21 cellular contexts compared by ENCODE assay signal in genomic region chr5:1817261-1818043, GRCh38. TPM values are rescaled to one million over a fixed set of nuclear protein-coding genes. Genes with fewer than 3 reads are reported as not detected.
DNase-seq lines count a peak whose midpoint lies in the region; ATAC-seq, FAIRE-seq and TF ChIP-seq lines count a peak whose summit lies in the region.
"Had no signal": no experiment of that assay in that cellular context is flagged by ENCODE, and none has a peak within 500 bp of the region (broad histone marks: within the 10 kb centered on the region; RNA-seq: fewer than 3 reads in every experiment).

No MANE protein-coding gene starts in this region.

- no peak overlapping the region for H3K18ac ChIP-seq in neuronal stem cell (ENCODE audit: low read length)

- no peak for DNase-seq in cardiac muscle cell (ENCODE audit: low read depth in 1 of 2, low spot score in 1 of 2)
- no peak for DNase-seq in left ventricle myocardium superior
- no peak for DNase-seq in K562 (ENCODE audit: extremely low read depth in 1 of 4, low spot score in 3 of 4)
- no peak for DNase-seq in neuronal stem cell (ENCODE audit: low spot score)
- no peak for DNase-seq in GM13976 (ENCODE audit: low spot score)
- DNase-seq: DMS79, GM23248, HCEC 1CT, KBM-7, NCI-H1105, NCI-H1694, NCI-H2081 treated with DMSO at 0.1 percent for 48 hours, NCI-H510A treated with DMSO at 0.1 percent for 48 hours, NCI-H82, OCI-M1, SHP77 had no signal

- no peak overlapping the region for H2AK5ac ChIP-seq in neuronal stem cell (ENCODE audit: low read depth, low read length)

- peak; percentile 43; the same call in 1 of the 2 replicates for TF ChIP-seq POLR2A in K562 (conservative IDR thresholded peaks at IDR 0.05)

- H3K27ac ChIP-seq in cardiac muscle cell (peak overlapping the region; percentile 75), K562 (ENCODE audit: extremely low read depth, low read depth, low read length) (no peak overlapping the region), neuronal stem cell (replicated peaks; ENCODE audit: low read length) (no peak overlapping the region)
- H3K27ac ChIP-seq: A549; BLaER1 treated with 17β-estradiol and CSF1 and Interleukin-3, amounts not matched to agents 10 nM and 100 nM; GM23248; SK-N-MC had no signal

- no peaks in the 10 kb centered on the region for H3K9me1 ChIP-seq in K562 (ENCODE audit: control insufficient read depth, insufficient read depth, low read length)

- peaks cover 9% of the 10 kb centered on the region; the same call in 2 of the 3 replicates for H3K79me2 ChIP-seq in K562 (ENCODE audit: control insufficient read depth, insufficient read depth, low read length)

- no peak overlapping the region for H2BK5ac ChIP-seq in neuronal stem cell (ENCODE audit: low read length)

- 87% methylated on average over 12 of the region's 15 CpGs for WGBS in K562 (ENCODE audit: insufficient coverage, low coverage, missing lambda C conversion rate)
- WGBS in neuronal stem cell (ENCODE audit: extremely low coverage in 2 of 2, insufficient read length in 2 of 2, insufficient replicate concordance in 1 of 2), 2 donors, result no CpG with 5 or more reads among the region's 15 CpGs

- no peak overlapping the region for H4K91ac ChIP-seq in neuronal stem cell (ENCODE audit: low read depth, low read length, poor library complexity)

- H2BK12ac ChIP-seq in neuronal stem cell (ENCODE audit: low read length), result no peak overlapping the region

- no peak for TF ChIP-seq EP300 in K562 (IDR thresholded peaks at IDR 0.05; ENCODE audit: low read length)

- H3K9me3 ChIP-seq in cardiac muscle cell (ENCODE audit: low read depth) (no peaks in the 10 kb centered on the region), K562 (replicated peaks; ENCODE audit: control insufficient read depth, insufficient read depth, low read depth, low read length) (no peaks in the 10 kb centered on the region), neuronal stem cell (replicated peaks in 1 of 2; ENCODE audit: control insufficient read depth in 2 of 2, insufficient read depth in 1 of 2, low read depth in 1 of 2, low read length in 2 of 2) (peaks cover 0 to 18% of the 10 kb centered on the region in 2 donors)
- H3K9me3 ChIP-seq: A549 had no signal

- TF ChIP-seq CTCF in cardiac muscle cell (IDR thresholded peaks at IDR 0.05; ENCODE audit: low read depth, low read length), result no peak
- no peak for TF ChIP-seq CTCF in K562 (IDR thresholded peaks at IDR 0.05 in 2 of 3, conservative IDR thresholded peaks at IDR 0.05 in 1 of 3; ENCODE audit: insufficient read depth in 2 of 3, low read depth in 1 of 3, low read length in 3 of 3)
- no peak for TF ChIP-seq CTCF in GM13976 (IDR thresholded peaks at IDR 0.05; ENCODE audit: borderline replicate concordance, control extremely low read depth, extremely low read depth, insufficient read depth, missing control alignments)

- BruUV-seq in K562 (replicated peaks; lab: Mats Ljungman, UMichigan), result no TSS peak

- H3K4me2 ChIP-seq in K562 (ENCODE audit: insufficient read depth, low read length) (no peak overlapping the region), neuronal stem cell (ENCODE audit: insufficient read depth, low read length, poor library complexity, severe bottlenecking) (no peak overlapping the region)
- H3K4me2 ChIP-seq: A549; BLaER1 treated with 17β-estradiol and CSF1 and Interleukin-3, amounts not matched to agents 10 nM and 100 nM had no signal

- H3K9ac ChIP-seq in K562 (ENCODE audit: insufficient read depth in 1 of 2, low read depth in 2 of 2, low read length in 2 of 2), result no peak overlapping the region
- H3K9ac ChIP-seq in neuronal stem cell (ENCODE audit: low read depth, low read length, poor library complexity), result no peak overlapping the region
- H3K9ac ChIP-seq: BLaER1 treated with 17β-estradiol and CSF1 and Interleukin-3, amounts not matched to agents 10 nM and 100 nM; GM23248 had no signal

- no peak overlapping the region for H3K14ac ChIP-seq in neuronal stem cell (ENCODE audit: low read length)

- H3K36me3 ChIP-seq in cardiac muscle cell, result peaks cover 64% of the 10 kb centered on the region
- peaks cover 99% of the 10 kb centered on the region for H3K36me3 ChIP-seq in K562 (ENCODE audit: control insufficient read depth, insufficient read depth, low read length)
- peaks cover 56 to 99% of the 10 kb centered on the region in 2 donors for H3K36me3 ChIP-seq in neuronal stem cell (replicated peaks in 1 of 2; ENCODE audit: control insufficient read depth in 2 of 2, insufficient read depth in 2 of 2, low read length in 2 of 2)

- peak overlapping the region; percentile 12 for H3K23ac ChIP-seq in neuronal stem cell (ENCODE audit: low read depth, low read length, poor library complexity)

- H3K4ac ChIP-seq in neuronal stem cell (ENCODE audit: low read length), result no peak overlapping the region

- CTCF ChIA-PET in K562 (lab: Yijun Ruan, JAX; ENCODE audit: low intra/inter-chr PET ratio), result no interaction called here

- intact Hi-C loops in left ventricle myocardium superior (cut with micrococcal nuclease), result no loop called here
- intact Hi-C loops in K562 (cut with micrococcal nuclease), result no loop called here

- no peak for ATAC-seq in left ventricle myocardium superior
- ATAC-seq in K562, result peak; percentile 66
- no peak for ATAC-seq in GM21390 (IDR thresholded peaks at IDR 0.05; ENCODE audit: unreplicated experiment)
- no peak for ATAC-seq in GM21528 (IDR thresholded peaks at IDR 0.05; ENCODE audit: low FRiP score, unreplicated experiment)
- ATAC-seq: A549 had no signal

- no peaks in the 10 kb centered on the region for H3K27me3 ChIP-seq in cardiac muscle cell
- no peaks in the 10 kb centered on the region for H3K27me3 ChIP-seq in K562 (ENCODE audit: control insufficient read depth in 2 of 2, insufficient read depth in 2 of 2, low read length in 2 of 2)
- no peaks in the 10 kb centered on the region for H3K27me3 ChIP-seq in neuronal stem cell (ENCODE audit: control insufficient read depth in 3 of 3, insufficient read depth in 3 of 3, low read depth in 1 of 3, low read length in 3 of 3)

- in situ Hi-C loops in K562 (cut with MboI), result no loop called here
- in situ Hi-C loops in GM13976 (cut with MboI; ENCODE audit: low sequenced_read_pairs, unreplicated experiment), result no loop called here

- H2BK120ac ChIP-seq in neuronal stem cell (ENCODE audit: low read depth, low read length), result no peak overlapping the region

- FAIRE-seq in K562 (lab: Jason Lieb, UNC), result no peak
- FAIRE-seq: A549 had no signal

- no peak overlapping the region for H4K8ac ChIP-seq in neuronal stem cell (ENCODE audit: low read depth, low read length)

- H2BK15ac ChIP-seq in neuronal stem cell (ENCODE audit: low read length), result no peak overlapping the region

- H3K4me1 ChIP-seq in cardiac muscle cell (ENCODE audit: low read depth) (peaks cover 5% of the 10 kb centered on the region), K562 (replicated peaks in 1 of 2; ENCODE audit: control insufficient read depth in 2 of 2, insufficient read depth in 2 of 2, low read length in 2 of 2) (no peaks in the 10 kb centered on the region; a peak in 1 of 5 replicates), neuronal stem cell (ENCODE audit: control insufficient read depth in 2 of 2, insufficient read depth in 1 of 2, low read depth in 1 of 2, low read length in 2 of 2) (peaks cover 0 to 2% of the 10 kb centered on the region in 2 donors)
- H3K4me1 ChIP-seq: A549 had no signal

- POLR2A ChIA-PET in K562 (lab: Yijun Ruan, JAX), result no interaction called here

- peaks cover 7% of the 10 kb centered on the region for H3K79me1 ChIP-seq in neuronal stem cell (ENCODE audit: low read depth, low read length)

- H2AFZ ChIP-seq in K562 (ENCODE audit: low read depth, low read length) (no peak overlapping the region), neuronal stem cell (ENCODE audit: low read length) (no peak overlapping the region)
- H2AFZ ChIP-seq: GM23248 had no signal

- peaks cover 8% of the 10 kb centered on the region for H4K20me1 ChIP-seq in K562 (replicated peaks; ENCODE audit: control insufficient read depth, insufficient read depth, low read length)

- H3K4me3 ChIP-seq in cardiac muscle cell, result no peak overlapping the region
- H3K4me3 ChIP-seq in K562, result no peak overlapping the region
- H3K4me3 ChIP-seq in neuronal stem cell (ENCODE audit: low read length in 2 of 2), result peak overlapping the region in 1 of 2 donors; percentile 52
- H3K4me3 ChIP-seq: A549; BLaER1 treated with 17β-estradiol and CSF1 and Interleukin-3, amounts not matched to agents 10 nM and 100 nM; GM23248; SK-N-MC had no signal

- TF ChIP-seq RAD21 in K562 (CRISPR knock-in tag; conservative IDR thresholded peaks at IDR 0.05 in 1 of 2, IDR thresholded peaks at IDR 0.05 in 1 of 2), result no peak

RNA-seq across cellular contexts. Expression of gene NDUFS6, which starts 16.2 kb away (rescaled TPM):
- total RNA-seq in cardiac muscle cell, result 141 and 286 TPM in 2 replicates
- polyA plus RNA-seq in cardiac muscle cell, result 281 and 371 TPM in 2 replicates
- 128 TPM for total RNA-seq in left ventricle myocardium superior
- 19.2 and 34.5 TPM in 2 replicates for total RNA-seq in K562 (2011; cell fraction: chromatin; rRNA removed; ENCODE audit: low replicate concordance)
- total RNA-seq in K562 (2011; cell fraction: nucleolus; rRNA removed), result 50.4 and 58.7 TPM in 2 replicates
- 40.3 and 48.3 TPM in 2 replicates for total RNA-seq in K562 (2011; cell fraction: nucleoplasm; rRNA removed)
- total RNA-seq in K562 (2014; rRNA removed), result 187 and 258 TPM in 2 replicates
- 61.1 and 77.0 TPM in 2 replicates for total RNA-seq in K562 (2014; rRNA removed; fragmentation: Illumina TruSeq; extraction: Trizol)
- 154 and 169 TPM in 2 replicates for total RNA-seq in K562 (2015; rRNA removed; fragmentation: Illumina TruSeq; extraction: Trizol)
- total RNA-seq in K562 (2021), result 97.2 and 104 TPM in 2 replicates
- polyA plus RNA-seq in K562 (2011; rRNA removed), result 52.7 and 54.7 TPM in 2 replicates
- polyA plus RNA-seq in K562 (2011; cell fraction: cytosol; rRNA removed), result 172 and 193 TPM in 2 replicates
- polyA plus RNA-seq in K562 (2011; cell fraction: nucleus; rRNA removed), result 53.4 and 60.6 TPM in 2 replicates
- 123 and 325 TPM in 2 replicates for polyA plus RNA-seq in K562 (2012)
- 73.1 and 114 TPM in 2 replicates for polyA plus RNA-seq in K562 (2014; fragmentation: Illumina TruSeq; extraction: Trizol)
- polyA plus RNA-seq in K562 (2014; fragmentation: Nextera tagmentation; extraction: Ambion mirVana), result 10 to 100 TPM; 36.1 to 67.5 TPM
- polyA plus RNA-seq in K562 (2014; rRNA removed), result 238 and 291 TPM in 2 replicates
- polyA minus RNA-seq in K562 (2011; rRNA and poly(A)+ RNA removed), result 23.4 and 29.5 TPM in 2 replicates
- 51.9 and 68.1 TPM in 2 replicates for polyA minus RNA-seq in K562 (2011; cell fraction: cytosol; rRNA and poly(A)+ RNA removed)
- 27.2 and 41.0 TPM in 2 replicates for polyA minus RNA-seq in K562 (2011; cell fraction: nucleus; rRNA and poly(A)+ RNA removed)
- polyA plus RNA-seq in neuronal stem cell (2013, experiment 1 of 2), result 149 TPM
- polyA plus RNA-seq in neuronal stem cell (2013, experiment 2 of 2), result 147 TPM

RNA-seq across cellular contexts. Expression of gene MRPL36, which starts 17.8 kb away (rescaled TPM):
- total RNA-seq in cardiac muscle cell, result 73.9 and 101 TPM in 2 replicates
- polyA plus RNA-seq in cardiac muscle cell, result 195 and 206 TPM in 2 replicates
- 66.7 TPM for total RNA-seq in left ventricle myocardium superior
- total RNA-seq in K562 (2011; cell fraction: chromatin; rRNA removed; ENCODE audit: low replicate concordance), result 26.7 and 58.3 TPM in 2 replicates
- 61.8 and 76.9 TPM in 2 replicates for total RNA-seq in K562 (2011; cell fraction: nucleolus; rRNA removed)
- total RNA-seq in K562 (2011; cell fraction: nucleoplasm; rRNA removed), result 52.0 and 86.6 TPM in 2 replicates
- 120 and 124 TPM in 2 replicates for total RNA-seq in K562 (2014; rRNA removed)
- total RNA-seq in K562 (2014; rRNA removed; fragmentation: Illumina TruSeq; extraction: Trizol), result 78.3 and 79.2 TPM in 2 replicates
- 98.6 and 111 TPM in 2 replicates for total RNA-seq in K562 (2015; rRNA removed; fragmentation: Illumina TruSeq; extraction: Trizol)
- total RNA-seq in K562 (2021), result 99.7 and 108 TPM in 2 replicates
- polyA plus RNA-seq in K562 (2011; rRNA removed), result 126 and 153 TPM in 2 replicates
- polyA plus RNA-seq in K562 (2011; cell fraction: cytosol; rRNA removed), result 98.6 and 153 TPM in 2 replicates
- polyA plus RNA-seq in K562 (2011; cell fraction: nucleus; rRNA removed), result 99.5 and 103 TPM in 2 replicates
- 83.2 and 123 TPM in 2 replicates for polyA plus RNA-seq in K562 (2012)
- polyA plus RNA-seq in K562 (2014; fragmentation: Illumina TruSeq; extraction: Trizol), result 120 and 123 TPM in 2 replicates
- 100 to 1,000 TPM; 550 to 557 TPM for polyA plus RNA-seq in K562 (2014; fragmentation: Nextera tagmentation; extraction: Ambion mirVana)
- 184 and 199 TPM in 2 replicates for polyA plus RNA-seq in K562 (2014; rRNA removed)
- 53.5 and 58.0 TPM in 2 replicates for polyA minus RNA-seq in K562 (2011; rRNA and poly(A)+ RNA removed)
- polyA minus RNA-seq in K562 (2011; cell fraction: cytosol; rRNA and poly(A)+ RNA removed), result 31.9 and 33.4 TPM in 2 replicates
- polyA minus RNA-seq in K562 (2011; cell fraction: nucleus; rRNA and poly(A)+ RNA removed), result 37.2 and 53.5 TPM in 2 replicates
- polyA plus RNA-seq in neuronal stem cell (2013, experiment 1 of 2), result 54.5 TPM
- 56.1 TPM for polyA plus RNA-seq in neuronal stem cell (2013, experiment 2 of 2)
